In the genomic region with DNA sequence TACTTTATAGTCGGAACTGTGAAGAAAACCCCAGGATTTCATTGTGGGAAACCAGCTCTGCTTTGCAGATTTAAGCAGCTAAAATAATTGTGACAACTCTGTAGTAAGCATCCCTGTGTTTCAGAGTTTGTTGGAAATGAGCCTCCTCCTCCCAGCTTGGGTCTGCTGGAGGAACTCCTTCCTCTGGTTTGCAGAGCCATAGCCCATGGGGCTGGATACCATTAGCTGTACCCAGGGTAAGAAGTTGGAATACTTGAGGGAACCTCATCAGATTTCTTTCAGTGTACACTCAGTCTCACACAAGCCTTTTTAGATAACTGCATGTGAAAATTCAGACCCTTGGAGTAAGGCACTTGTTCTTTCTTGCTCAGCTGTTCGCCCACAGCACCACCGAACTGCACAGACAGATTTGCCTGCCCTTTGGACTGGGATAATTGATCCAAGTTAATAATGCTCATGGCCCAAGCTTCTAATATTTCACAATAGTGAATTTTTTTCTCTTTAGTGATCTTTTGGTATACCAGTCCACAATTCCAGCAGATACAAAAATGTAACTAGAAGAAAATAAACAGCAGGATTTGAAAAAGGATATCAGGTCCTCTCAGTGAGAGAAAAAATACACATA, we compare ENCODE assay signal across 23 cellular contexts.
"Had no signal": no experiment of that assay in that cellular context is flagged by ENCODE, and none has a peak within 500 bp of the region (broad histone marks: within the 10 kb centered on the region; RNA-seq: fewer than 3 reads in every experiment).

No MANE protein-coding gene starts in this region.

- H3K27ac Mint-ChIP-seq: activated naive CD8-positive, alpha-beta T cell; activated T-helper 1 cell treated with anti-CD3 and anti-CD28 coated beads, Interleukin-12 subunit alpha, Interleukin-12 subunit beta, Interleukin-2, Interleukin-4 antibody, amounts not matched to agents 30 ng/mL and 10 ng/mL and 1 ng/mL, durations not matched to agents 14 hours and 24 hours and 36 hours; immature natural killer cell; natural killer cell; stimulated activated naive CD8-positive, alpha-beta T cell treated with anti-CD3 and anti-CD28 coated beads, Interleukin-15, amount 100 ng/mL, for 72 hours; type B pancreatic cell had no signal

- H3K9me3 ChIP-seq: body of pancreas, gastrocnemius medialis, testis had no signal

- H3K4me1 ChIP-seq: gastrocnemius medialis, testis had no signal

- H3K9me3 Mint-ChIP-seq: type B pancreatic cell had no signal

- DNase-seq: activated CD4-positive, alpha-beta T cell treated with anti-CD3 and anti-CD28 coated beads, Interleukin-2, amount 50 U/mL, for 48 hours; activated gamma-delta T cell treated with Interleukin-2 at 50 U/mL for 16 hours; activated T-cell treated with anti-CD3 and anti-CD28 coated beads for 4 hours; amniotic stem cell; body of pancreas; caudate nucleus; dorsolateral prefrontal cortex; gastrocnemius medialis; head of caudate nucleus; immature natural killer cell; kidney glomerular epithelial cell; mesendoderm; natural killer cell; posterior cingulate gyrus; retina; stimulated activated CD4-positive, alpha-beta T cell treated with anti-CD3 and anti-CD28 coated beads, Interleukin-15, amount 100 ng/mL, for 24 hours; stimulated activated CD4-positive, alpha-beta T cell treated with anti-CD3 and anti-CD28 coated beads, Interleukin-4, amount 100 ng/mL, for 1 hour; stimulated activated naive CD8-positive, alpha-beta T cell treated with anti-CD3 and anti-CD28 coated beads, Interleukin-15, amount 100 ng/mL, for 72 hours; testis had no signal

- H3K4me3 ChIP-seq: body of pancreas, dorsolateral prefrontal cortex, gastrocnemius medialis, testis had no signal

- H3K36me3 Mint-ChIP-seq: activated naive CD8-positive, alpha-beta T cell; immature natural killer cell; natural killer cell; type B pancreatic cell had no signal

- H3K27me3 Mint-ChIP-seq: activated naive CD8-positive, alpha-beta T cell; stimulated activated naive CD8-positive, alpha-beta T cell treated with anti-CD3 and anti-CD28 coated beads, Interleukin-15, amount 100 ng/mL, for 72 hours; type B pancreatic cell had no signal

- H3K27ac ChIP-seq: dorsolateral prefrontal cortex, epithelial cell of prostate, gastrocnemius medialis, testis had no signal

- H3K4me1 Mint-ChIP-seq: immature natural killer cell; natural killer cell; stimulated activated naive CD8-positive, alpha-beta T cell treated with anti-CD3 and anti-CD28 coated beads, Interleukin-15, amount 100 ng/mL, for 72 hours had no signal

- H3K36me3 ChIP-seq: gastrocnemius medialis had no signal

- H3K27me3 ChIP-seq: body of pancreas, dorsolateral prefrontal cortex, gastrocnemius medialis, testis had no signal

- H3K4me3 Mint-ChIP-seq: activated naive CD8-positive, alpha-beta T cell; activated T-helper 1 cell treated with anti-CD3 and anti-CD28 coated beads, Interleukin-12 subunit alpha, Interleukin-12 subunit beta, Interleukin-2, Interleukin-4 antibody, amounts not matched to agents 30 ng/mL and 10 ng/mL and 1 ng/mL, durations not matched to agents 14 hours and 24 hours and 36 hours; immature natural killer cell; natural killer cell; stimulated activated naive CD8-positive, alpha-beta T cell treated with anti-CD3 and anti-CD28 coated beads, Interleukin-15, amount 100 ng/mL, for 72 hours; type B pancreatic cell had no signal
